Comparison of ENCODE assay signal across 8 cellular contexts in genomic region chr1:166489670-166490436, GRCh38.
DNase-seq lines count a peak whose midpoint lies in the region; ATAC-seq and TF ChIP-seq lines count a peak whose summit lies in the region.

No MANE protein-coding gene starts in this region.

- ATAC-seq in GM19468 (IDR thresholded peaks at IDR 0.05; ENCODE audit: extremely low read depth, unreplicated experiment) = peak; percentile 72
- peak; percentile 57 for ATAC-seq in HG03558 (IDR thresholded peaks at IDR 0.05; ENCODE audit: extremely low read depth, unreplicated experiment)
- peak; percentile 81 to 85 for ATAC-seq in activated naive CD4-positive, alpha-beta T cell treated with anti-CD3 and anti-CD28 coated beads, Interleukin-2, amount 50 U/mL, for 72 hours
- no peak for ATAC-seq in thoracic aorta (ENCODE audit: insufficient number of reproducible peaks, low FRiP score, low read depth)

- peaks cover 0 to 5% of the 10 kb centered on the region in 2 donors for H3K36me3 Mint-ChIP-seq in activated naive CD4-positive, alpha-beta T cell treated with anti-CD3 and anti-CD28 coated beads, Interleukin-2, amount 50 U/mL, for 72 hours

- TF ChIP-seq CTCF in thoracic aorta (IDR thresholded peaks at IDR 0.05) = no peak

- DNase-seq in DMS153 (lab: John Stamatoyannopoulos, UW) (peak; percentile 27), SK-MEL-5 (ENCODE audit: low read depth, low spot score) (peak; percentile 54), thoracic aorta (ENCODE audit: low spot score) (no peak), D341Med (ENCODE audit: low spot score) (no peak)
- peak; percentile 44 to 62 for DNase-seq in activated naive CD4-positive, alpha-beta T cell treated with anti-CD3 and anti-CD28 coated beads, Interleukin-2, amount 50 U/mL, for 72 hours (ENCODE audit: low spot score in 2 of 2)

- H3K4me1 ChIP-seq in mucosa of stomach (ENCODE audit: control insufficient read depth, insufficient read depth, low read length) (no peaks in the 10 kb centered on the region), thoracic aorta (ENCODE audit: control insufficient read depth in 1 of 2, low read depth in 2 of 2) (no peaks in the 10 kb centered on the region)

- H3K9me3 Mint-ChIP-seq in activated naive CD4-positive, alpha-beta T cell treated with anti-CD3 and anti-CD28 coated beads, Interleukin-2, amount 50 U/mL, for 72 hours = no peaks in the 10 kb centered on the region

- H3K27me3 ChIP-seq in mucosa of stomach (ENCODE audit: control insufficient read depth, insufficient read depth, low read length) (no peaks in the 10 kb centered on the region), thoracic aorta (replicated peaks; ENCODE audit: insufficient read depth) (no peaks in the 10 kb centered on the region)

- H3K36me3 ChIP-seq in mucosa of stomach (ENCODE audit: control insufficient read depth, insufficient read depth, low read length) = no peaks in the 10 kb centered on the region
- H3K36me3 ChIP-seq in thoracic aorta = no peaks in the 10 kb centered on the region

- H3K4me3 ChIP-seq in mucosa of stomach (ENCODE audit: low read length) = no peak overlapping the region
- H3K4me3 ChIP-seq in thoracic aorta = peak overlapping the region; percentile 70

- H3K9ac ChIP-seq in mucosa of stomach (ENCODE audit: low read length) = peak overlapping the region; percentile 43

- H3K9me3 ChIP-seq in mucosa of stomach (ENCODE audit: control insufficient read depth, low read length) = no peaks in the 10 kb centered on the region
- H3K9me3 ChIP-seq in thoracic aorta = no peaks in the 10 kb centered on the region

- peak overlapping the region in 1 of 2 donors; percentile 37 for H3K27ac ChIP-seq in thoracic aorta

- in situ Hi-C loops in SK-MEL-5 (cut with HindIII; ENCODE audit: low pct_unique_long_range_greater_than_20kb, low sequenced_read_pairs) = no loop called here

- no peak overlapping the region for H3K27ac Mint-ChIP-seq in activated naive CD4-positive, alpha-beta T cell treated with anti-CD3 and anti-CD28 coated beads, Interleukin-2, amount 50 U/mL, for 72 hours

Comparison
In these comparisons a context has a peak if more than half of its experiments do, and no peak if none do; other contexts are left out.
1. DNase-seq: peak in DMS153 (single experiment), SK-MEL-5 (single experiment) and activated naive CD4-positive, alpha-beta T cell treated with anti-CD3 and anti-CD28 coated beads, Interleukin-2, amount 50 U/mL, for 72 hours (2 of 2); none in thoracic aorta (single experiment) and D341Med (single experiment).